ENCODE assay signal across 34 cellular contexts in genomic region chr6:78797270-78797669, GRCh38.
"Had no signal": no experiment of that assay in that cellular context is flagged by ENCODE, and none has a peak within 500 bp of the region (broad histone marks: within the 10 kb centered on the region; RNA-seq: fewer than 3 reads in every experiment).

No MANE protein-coding gene starts in this region.

- H3K9me3 ChIP-seq: adrenal gland had no signal

- H3K27me3 ChIP-seq: adrenal gland, ascending aorta, body of pancreas, brain microvascular endothelial cell, breast epithelium, cardiac muscle cell had no signal

- FAIRE-seq: astrocyte, bronchial epithelial cell had no signal

- DNase-seq: activated effector memory CD4-positive, alpha-beta T cell treated with anti-CD3 and anti-CD28 coated beads, Interleukin-2, amount 50 U/mL, for 16 hours; activated effector memory CD4-positive, alpha-beta T cell treated with Interleukin-2 at 50 U/mL for 16 hours; activated gamma-delta T cell; activated gamma-delta T cell treated with Interleukin-2 at 50 U/mL for 16 hours; activated naive CD4-positive, alpha-beta T cell; activated naive CD4-positive, alpha-beta T cell treated with anti-CD3 and anti-CD28 coated beads for 36 hours; activated naive CD4-positive, alpha-beta T cell treated with anti-CD3 and anti-CD28 coated beads, Interleukin-2, amount 10 ng/mL, durations not matched to agents 7 days and 5 days; activated naive CD4-positive, alpha-beta T cell treated with anti-CD3 and anti-CD28 coated beads, Interleukin-2, amount 50 U/mL, for 16 hours; activated naive CD4-positive, alpha-beta T cell treated with Interleukin-2 at 50 U/mL for 16 hours; activated naive CD8-positive, alpha-beta T cell treated with anti-CD3 and anti-CD28 coated beads for 36 hours; activated naive CD8-positive, alpha-beta T cell treated with anti-CD3 and anti-CD28 coated beads, Interleukin-2, amount 10 ng/mL, durations not matched to agents 7 days and 5 days; activated naive CD8-positive, alpha-beta T cell treated with anti-CD3 and anti-CD28 coated beads, Interleukin-2, amount 50 U/mL, for 24 hours; activated T-cell treated with anti-CD3 and anti-CD28 coated beads, Interleukin-2, amount 50 U/mL, for 1 hour; activated T-cell treated with anti-CD3 and anti-CD28 coated beads, Interleukin-2, amount 50 U/mL, for 24 hours; activated T-cell treated with anti-CD3 and anti-CD28 coated beads, Interleukin-2, amount 50 U/mL, for 4 hours; activated T-cell treated with anti-CD3 and anti-CD28 coated beads, Interleukin-2, amount 50 U/mL, for 48 hours; activated T-cell treated with anti-CD3 and anti-CD28 coated beads, Interleukin-2, amount 50 U/mL, for 72 hours; adrenal gland; amniotic stem cell; amygdala; anterior cingulate cortex; aorta; body of pancreas; brain microvascular endothelial cell; caudate nucleus; central memory CD4-positive, alpha-beta T cell; cerebellar nuclear complex had no signal

- H3K27ac ChIP-seq: adrenal gland, ascending aorta, body of pancreas, brain microvascular endothelial cell, breast epithelium, cardiac muscle cell had no signal

- H3K4me1 ChIP-seq: adrenal gland, ascending aorta, body of pancreas, breast epithelium had no signal

- ATAC-seq: activated naive CD4-positive, alpha-beta T cell treated with anti-CD3 and anti-CD28 coated beads, Interleukin-2, amount 50 U/mL, for 72 hours; activated naive CD8-positive, alpha-beta T cell treated with anti-CD3 and anti-CD28 coated beads, Interleukin-2, amount 50 U/mL, for 24 hours; activated T-cell treated with anti-CD3 and anti-CD28 coated beads, Interleukin-2, amount 50 U/mL, for 4 hours; activated T-cell treated with anti-CD3 and anti-CD28 coated beads, Interleukin-2, amount 50 U/mL, for 72 hours; activated T-helper 17 cell treated with anti-CD3 and anti-CD28 coated beads, Interleukin-2, amount 50 U/mL, for 72 hours; body of pancreas had no signal

- H3K4me3 ChIP-seq: adrenal gland, ascending aorta, body of pancreas, breast epithelium, cardiac muscle cell had no signal

- H3K36me3 ChIP-seq: adrenal gland, ascending aorta, brain microvascular endothelial cell, breast epithelium, cardiac muscle cell had no signal
